ENCODE assay signal across 8 cellular contexts in genomic region chr2:191675807-191676667, GRCh38. TPM values are rescaled to one million over a fixed set of nuclear protein-coding genes. Genes with fewer than 3 reads are reported as not detected.
DNase-seq lines count a peak whose midpoint lies in the region; ATAC-seq and TF ChIP-seq lines count a peak whose summit lies in the region.

No MANE protein-coding gene starts in this region.

- H3K4me1 Mint-ChIP-seq in CD8-positive, alpha-beta T cell (ENCODE audit: low read depth), result peaks cover 50% of the 10 kb centered on the region

- H3K4me3 Mint-ChIP-seq in CD8-positive, alpha-beta T cell, result peak overlapping the region; percentile 98

- CTCF ChIA-PET in CD8-positive, alpha-beta T cell (lab: Charles Lee), result interaction anchor here (1.1 to 2.2 kb wide), 8 partner anchors 13 to 123 kb away, joined by 3 to 8 read pairs (median 4); no protein-coding TSS in a partner anchor

- peaks cover 8% of the 10 kb centered on the region for H3K36me3 Mint-ChIP-seq in CD8-positive, alpha-beta T cell

- H3K27ac Mint-ChIP-seq in CD8-positive, alpha-beta T cell, result peak overlapping the region; percentile 99

- peaks cover 42% of the 10 kb centered on the region for H3K4me1 ChIP-seq in CD8-positive, alpha-beta T cell (ENCODE audit: insufficient read depth, low read length)
- peaks cover 0 to 36% (median 17%) of the 10 kb centered on the region in 3 donors for H3K4me1 ChIP-seq in esophagus squamous epithelium
- H3K4me1 ChIP-seq in skeletal muscle tissue (ENCODE audit: control insufficient read depth in 3 of 3, insufficient read depth in 3 of 3, low read length in 3 of 3), result peaks cover 3 to 11% (median 7%) of the 10 kb centered on the region in 3 donors

- H3K27ac ChIP-seq in CD8-positive, alpha-beta T cell (ENCODE audit: low read depth, low read length), result peak overlapping the region; percentile 25
- H3K27ac ChIP-seq in HL-60 (replicated peaks) (peak overlapping the region; percentile 91), esophagus squamous epithelium (peak overlapping the region; percentile 92 to 98 (median 96)), skeletal muscle tissue (ENCODE audit: low read depth, low read length) (peak overlapping the region; percentile 41)

- 46 to 77% methylated on average over 3 of the region's 3 CpGs for WGBS in esophagus squamous epithelium, 2 donors

- no peak for TF ChIP-seq CTCF in CD8-positive, alpha-beta T cell (IDR thresholded peaks at IDR 0.05)
- TF ChIP-seq CTCF in HL-60 (IDR thresholded peaks at IDR 0.05; ENCODE audit: insufficient read depth, low read length) (no peak), esophagus squamous epithelium (IDR thresholded peaks at IDR 0.05) (no peak)

- H3K9ac ChIP-seq in skeletal muscle tissue (ENCODE audit: low read depth in 1 of 3, low read length in 3 of 3), result no peak overlapping the region

- no peaks in the 10 kb centered on the region for H3K36me3 ChIP-seq in CD8-positive, alpha-beta T cell (ENCODE audit: insufficient read depth, low read length)
- H3K36me3 ChIP-seq in esophagus squamous epithelium (no peaks in the 10 kb centered on the region), skeletal muscle tissue (ENCODE audit: control insufficient read depth in 3 of 3, insufficient read depth in 3 of 3, low read length in 3 of 3) (no peaks in the 10 kb centered on the region)

- H3K9me3 ChIP-seq in CD8-positive, alpha-beta T cell (ENCODE audit: low read length), result no peaks in the 10 kb centered on the region
- no peaks in the 10 kb centered on the region for H3K9me3 ChIP-seq in esophagus squamous epithelium
- no peaks in the 10 kb centered on the region for H3K9me3 ChIP-seq in skeletal muscle tissue (ENCODE audit: control insufficient read depth in 3 of 3, low read length in 3 of 3)

- peaks cover 2% of the 10 kb centered on the region for H3K9me3 Mint-ChIP-seq in CD8-positive, alpha-beta T cell

- peak overlapping the region; percentile 17 for H3K4me3 ChIP-seq in CD8-positive, alpha-beta T cell (ENCODE audit: low read depth, low read length)
- no peak overlapping the region for H3K4me3 ChIP-seq in HL-60 (replicated peaks; ENCODE audit: insufficient read depth, low read length)
- no peak overlapping the region for H3K4me3 ChIP-seq in esophagus squamous epithelium
- no peak overlapping the region for H3K4me3 ChIP-seq in skeletal muscle tissue (ENCODE audit: low read length in 3 of 3)

- peak; percentile 16 for ATAC-seq in CD8-positive, alpha-beta T cell
- peak; percentile 55 for ATAC-seq in GM21381 (IDR thresholded peaks at IDR 0.05; ENCODE audit: unreplicated experiment)

- POLR2A ChIA-PET in CD8-positive, alpha-beta T cell (lab: Charles Lee), result interaction anchor here (0.8 to 6.1 kb wide), 11 partner anchors 10 to 470 kb away, joined by 3 to 95 read pairs (median 6); no protein-coding TSS in a partner anchor

- intact Hi-C loops in CD8-positive, alpha-beta T cell (cut with DNase I, micrococcal nuclease), result loop anchor here (2.0 to 10.0 kb wide), 11 partner anchors 15 to 1891 kb away; partner anchors contain the start of genes STAT4 (in 2 of the 2), MFSD6 (in 1 of the 2), NAB1 (in 1 of the 2) and ORMDL1 (in 1 of the 2)
- intact Hi-C loops in esophagus squamous epithelium (cut with DNase I), result no loop called here

- TF ChIP-seq POLR2A in esophagus squamous epithelium (IDR thresholded peaks at IDR 0.05), result peak in 1 of 4 donors; percentile 34

- DNase-seq in CD8-positive, alpha-beta T cell, result peak; percentile 18 to 79 (median 46)
- DNase-seq in HL-60 (ENCODE audit: low read depth in 1 of 2, low spot score in 1 of 2), result peak in 1 of 2 experiments; percentile 93
- peak; percentile 49 for DNase-seq in activated CD4-positive, alpha-beta T cell treated with anti-CD3 and anti-CD28 coated beads, Interleukin-2, amount 50 U/mL, for 1 hour
- peak; percentile 16 for DNase-seq in esophagus squamous epithelium (lab: John Stamatoyannopoulos, UW)
- no peak for DNase-seq in mesenteric fat pad (ENCODE audit: low spot score)
- no peak for DNase-seq in NCI-H748 (lab: John Stamatoyannopoulos, UW; ENCODE audit: unreplicated experiment)

- no peaks in the 10 kb centered on the region for H3K27me3 Mint-ChIP-seq in CD8-positive, alpha-beta T cell (ENCODE audit: low read depth)

- H3K27me3 ChIP-seq in CD8-positive, alpha-beta T cell (ENCODE audit: insufficient read depth, low read length), result no peaks in the 10 kb centered on the region
- H3K27me3 ChIP-seq in HL-60 (ENCODE audit: insufficient read depth, poor library complexity, severe bottlenecking) (no peaks in the 10 kb centered on the region), esophagus squamous epithelium (no peaks in the 10 kb centered on the region), skeletal muscle tissue (ENCODE audit: control insufficient read depth in 3 of 3, insufficient read depth in 3 of 3, low read length in 3 of 3) (no peaks in the 10 kb centered on the region)

RNA-seq across cellular contexts. Expression of gene NABP1, which starts 1.9 kb away (rescaled TPM):
- total RNA-seq in CD8-positive, alpha-beta T cell, result 10 to 100 TPM; 17.5 to 21.1 TPM
- total RNA-seq in esophagus squamous epithelium (10 to 100 TPM; 13.8 to 50.3 (median 23.9) TPM), skeletal muscle tissue (14.6 TPM), mesenteric fat pad (142 TPM)

Comparison
In these comparisons a context has a peak if more than half of its experiments do, and no peak if none do; other contexts are left out.
1. DNase-seq: peak in CD8-positive, alpha-beta T cell (7 of 7), activated CD4-positive, alpha-beta T cell treated with anti-CD3 and anti-CD28 coated beads, Interleukin-2, amount 50 U/mL, for 1 hour (single experiment) and esophagus squamous epithelium (single experiment); none in mesenteric fat pad (single experiment) and NCI-H748 (single experiment).
2. H3K27ac ChIP-seq: peak in every context shown above with its lines; median percentile 96 in esophagus squamous epithelium; 91 in HL-60; 41 in skeletal muscle tissue; 25 in CD8-positive, alpha-beta T cell.